ENCODE assay signal across 10 cellular contexts in the genomic region with DNA sequence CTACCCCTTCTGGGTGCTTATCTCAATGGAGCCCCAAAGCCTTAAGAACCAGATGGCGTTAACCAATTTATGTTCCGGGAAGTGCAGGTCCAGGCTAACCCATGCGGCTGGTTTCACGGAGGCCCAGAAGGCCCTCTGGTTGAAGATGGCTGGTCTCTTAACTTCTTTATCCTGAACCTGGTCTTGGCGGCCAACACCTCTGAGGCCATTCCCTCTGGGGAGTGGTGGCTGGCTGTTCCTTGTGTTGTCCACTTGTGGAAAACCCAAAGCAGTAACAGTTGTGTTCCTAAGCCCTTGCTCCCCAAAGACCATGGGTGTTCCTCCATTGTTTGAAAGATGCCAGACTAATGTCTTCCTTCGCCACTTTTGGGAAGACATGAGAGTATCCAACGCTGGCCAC. TPM values are rescaled to one million over a fixed set of nuclear protein-coding genes. Genes with fewer than 3 reads are reported as not detected.
DNase-seq lines count a peak whose midpoint lies in the region; ATAC-seq and TF ChIP-seq lines count a peak whose summit lies in the region.
"Had no signal": no experiment of that assay in that cellular context is flagged by ENCODE, and none has a peak within 500 bp of the region (broad histone marks: within the 10 kb centered on the region; RNA-seq: fewer than 3 reads in every experiment).

No MANE protein-coding gene starts in this region.

- no peak overlapping the region for H3K27ac Mint-ChIP-seq in activated naive CD4-positive, alpha-beta T cell treated with anti-CD3 and anti-CD28 coated beads, Interleukin-2, amount 50 U/mL, for 24 hours
- no peak overlapping the region for H3K27ac Mint-ChIP-seq in activated naive CD8-positive, alpha-beta T cell treated with anti-CD3 and anti-CD28 coated beads, Interleukin-2, amount 10 ng/mL, durations not matched to agents 7 days and 5 days

- peak overlapping the region; percentile 70 for H3K4me3 ChIP-seq in kidney epithelial cell (ENCODE audit: low read depth, low read length)
- peak overlapping the region; percentile 69 for H3K4me3 ChIP-seq in thoracic aorta
- no peak overlapping the region for H3K4me3 ChIP-seq in psoas muscle

- intact Hi-C loops in psoas muscle (cut with DNase I), result no loop called here

- POLR2A ChIA-PET in activated naive CD8-positive, alpha-beta T cell treated with anti-CD3 and anti-CD28 coated beads, Interleukin-2, amount 10 ng/mL, durations not matched to agents 7 days and 5 days (lab: Charles Lee), result no interaction called here

- H3K36me3 ChIP-seq in kidney epithelial cell (ENCODE audit: control insufficient read depth, insufficient read depth, low read length), result no peaks in the 10 kb centered on the region
- H3K36me3 ChIP-seq in thoracic aorta, result no peaks in the 10 kb centered on the region
- no peaks in the 10 kb centered on the region for H3K36me3 ChIP-seq in psoas muscle (ENCODE audit: insufficient read depth in 1 of 2, low read depth in 1 of 2)
- H3K36me3 ChIP-seq: gastrocnemius medialis had no signal

- H3K27me3 ChIP-seq in kidney epithelial cell (ENCODE audit: control insufficient read depth, insufficient read depth, low read length), result no peaks in the 10 kb centered on the region
- no peaks in the 10 kb centered on the region for H3K27me3 ChIP-seq in thoracic aorta (replicated peaks; ENCODE audit: insufficient read depth)
- H3K27me3 ChIP-seq in psoas muscle (ENCODE audit: insufficient read depth in 3 of 3, low read length in 2 of 3), result peaks cover 0 to 32% (median 3%) of the 10 kb centered on the region in 3 donors

- H3K4me1 ChIP-seq in thoracic aorta (ENCODE audit: control insufficient read depth in 1 of 2, low read depth in 2 of 2), result peaks cover 0 to 4% of the 10 kb centered on the region in 2 donors
- no peaks in the 10 kb centered on the region for H3K4me1 ChIP-seq in psoas muscle
- H3K4me1 ChIP-seq: gastrocnemius medialis had no signal

- 84 to 97% (median 97%) methylated on average over 7 of the region's 7 CpGs for WGBS in psoas muscle, 3 donors

- no peaks in the 10 kb centered on the region for H3K36me3 Mint-ChIP-seq in activated naive CD4-positive, alpha-beta T cell treated with anti-CD3 and anti-CD28 coated beads, Interleukin-2, amount 50 U/mL, for 24 hours
- no peaks in the 10 kb centered on the region for H3K36me3 Mint-ChIP-seq in activated naive CD8-positive, alpha-beta T cell treated with anti-CD3 and anti-CD28 coated beads, Interleukin-2, amount 10 ng/mL, durations not matched to agents 7 days and 5 days

- no peaks in the 10 kb centered on the region for H3K9me3 Mint-ChIP-seq in activated naive CD4-positive, alpha-beta T cell treated with anti-CD3 and anti-CD28 coated beads, Interleukin-2, amount 50 U/mL, for 24 hours
- H3K9me3 Mint-ChIP-seq in activated naive CD8-positive, alpha-beta T cell treated with anti-CD3 and anti-CD28 coated beads, Interleukin-2, amount 10 ng/mL, durations not matched to agents 7 days and 5 days, result no peaks in the 10 kb centered on the region

- H3K9me3 ChIP-seq in thoracic aorta (no peaks in the 10 kb centered on the region), psoas muscle (no peaks in the 10 kb centered on the region)
- H3K9me3 ChIP-seq: gastrocnemius medialis had no signal

- TF ChIP-seq CTCF in kidney epithelial cell (IDR thresholded peaks at IDR 0.05; ENCODE audit: insufficient read depth, low read length, poor library complexity, severe bottlenecking) (no peak), thoracic aorta (IDR thresholded peaks at IDR 0.05) (no peak), psoas muscle (IDR thresholded peaks at IDR 0.05) (no peak)

- no peak for ATAC-seq in activated naive CD8-positive, alpha-beta T cell treated with anti-CD3 and anti-CD28 coated beads, Interleukin-2, amount 10 ng/mL, durations not matched to agents 7 days and 5 days (ENCODE audit: low read depth)
- ATAC-seq in thoracic aorta (ENCODE audit: insufficient number of reproducible peaks, low FRiP score, low read depth) (no peak), GM21447 (IDR thresholded peaks at IDR 0.05; ENCODE audit: unreplicated experiment) (no peak), psoas muscle (no peak)
- ATAC-seq: gastrocnemius medialis had no signal

- H3K27me3 Mint-ChIP-seq in activated naive CD4-positive, alpha-beta T cell treated with anti-CD3 and anti-CD28 coated beads, Interleukin-2, amount 50 U/mL, for 24 hours, result no peaks in the 10 kb centered on the region
- H3K27me3 Mint-ChIP-seq in activated naive CD8-positive, alpha-beta T cell treated with anti-CD3 and anti-CD28 coated beads, Interleukin-2, amount 10 ng/mL, durations not matched to agents 7 days and 5 days, result no peaks in the 10 kb centered on the region

- peak overlapping the region; percentile 39 for H3K4me3 Mint-ChIP-seq in activated naive CD4-positive, alpha-beta T cell treated with anti-CD3 and anti-CD28 coated beads, Interleukin-2, amount 50 U/mL, for 24 hours
- H3K4me3 Mint-ChIP-seq in activated naive CD8-positive, alpha-beta T cell treated with anti-CD3 and anti-CD28 coated beads, Interleukin-2, amount 10 ng/mL, durations not matched to agents 7 days and 5 days, result peak overlapping the region; percentile 57

- no peak for DNase-seq in activated naive CD4-positive, alpha-beta T cell treated with Interleukin-2 at 50 U/mL for 16 hours
- DNase-seq in activated naive CD8-positive, alpha-beta T cell treated with anti-CD3 and anti-CD28 coated beads, Interleukin-2, amount 10 ng/mL, durations not matched to agents 7 days and 5 days, result no peak
- no peak for DNase-seq in kidney epithelial cell (ENCODE audit: low read depth)
- DNase-seq in thoracic aorta (ENCODE audit: low spot score), result no peak
- DNase-seq in activated CD8-positive, alpha-beta memory T cell treated with anti-CD3 and anti-CD28 coated beads, Interleukin-2, amount 50 U/mL, for 48 hours, result no peak
- DNase-seq in psoas muscle, result no peak
- DNase-seq: gastrocnemius medialis, NCI-H1048 had no signal

- H3K27ac ChIP-seq in thoracic aorta (no peak overlapping the region), psoas muscle (no peak overlapping the region)
- H3K27ac ChIP-seq: gastrocnemius medialis had no signal

- peaks cover 31% of the 10 kb centered on the region for H3K4me1 Mint-ChIP-seq in activated naive CD4-positive, alpha-beta T cell treated with anti-CD3 and anti-CD28 coated beads, Interleukin-2, amount 50 U/mL, for 24 hours
- peaks cover 17% of the 10 kb centered on the region for H3K4me1 Mint-ChIP-seq in activated naive CD8-positive, alpha-beta T cell treated with anti-CD3 and anti-CD28 coated beads, Interleukin-2, amount 10 ng/mL, durations not matched to agents 7 days and 5 days

RNA-seq across cellular contexts. Expression of gene CDYL2, which starts 1.5 kb away (rescaled TPM):
- 10 to 100 TPM; 24.5 to 27.8 TPM for total RNA-seq in activated naive CD8-positive, alpha-beta T cell treated with anti-CD3 and anti-CD28 coated beads, Interleukin-2, amount 10 ng/mL, durations not matched to agents 7 days and 5 days
- 8.4 and 18.9 TPM in 2 replicates for total RNA-seq in kidney epithelial cell
- 10 to 100 TPM in 1 of 2 donors, 1 to 10 TPM in 1; 4.6 to 20.4 TPM for total RNA-seq in thoracic aorta
- 1 to 10 TPM; 1.0 to 2.2 (median 1.4) TPM for total RNA-seq in psoas muscle
- under 1 TPM; 0.23 to 0.40 (median 0.30) TPM for polyA plus RNA-seq in psoas muscle
